Comparison of ENCODE assay signal across 24 cellular contexts in genomic region chr21:33645730-33646129, GRCh38.
"Had no signal": no experiment of that assay in that cellular context is flagged by ENCODE, and none has a peak within 500 bp of the region (broad histone marks: within the 10 kb centered on the region; RNA-seq: fewer than 3 reads in every experiment).

No MANE protein-coding gene starts in this region.

- H3K27ac Mint-ChIP-seq: activated B cell treated with CpG ODN at 0.5 μM for 24 hours; activated CD4-positive, alpha-beta memory T cell treated with anti-CD3 and anti-CD28 coated beads, Interleukin-2, amount 10 ng/mL, durations not matched to agents 7 days and 5 days; activated naive CD8-positive, alpha-beta T cell treated with anti-CD3 and anti-CD28 coated beads, Interleukin-2, amount 10 ng/mL, durations not matched to agents 7 days and 5 days; activated T-cell treated with anti-CD3 and anti-CD28 coated beads, Interleukin-2, amount 50 U/mL, for 24 hours; activated T-helper 2 cell treated with anti-CD3 and anti-CD28 coated beads, Interferon-gamma antibody, Interleukin-2, Interleukin-4, amounts not matched to agents 10 μg/mL and 5 μg/mL and 100 μg/mL, durations not matched to agents 14 hours and 24 hours and 36 hours; immature natural killer cell; memory B cell; naive thymus-derived CD8-positive, alpha-beta T cell; stimulated activated effector memory CD8-positive, alpha-beta T cell treated with anti-CD3 and anti-CD28 coated beads, Interleukin-12 subunit alpha, Interleukin-12 subunit beta, amount 100 ng/mL, for 72 hours had no signal

- H3K9me3 ChIP-seq: esophagus muscularis mucosa, heart right ventricle, neutrophil, sigmoid colon, stomach, testis, upper lobe of right lung had no signal

- H3K9me3 Mint-ChIP-seq: activated B cell treated with CpG ODN at 0.5 μM for 24 hours; activated CD4-positive, alpha-beta memory T cell treated with anti-CD3 and anti-CD28 coated beads, Interleukin-2, amount 10 ng/mL, durations not matched to agents 7 days and 5 days; activated naive CD8-positive, alpha-beta T cell treated with anti-CD3 and anti-CD28 coated beads, Interleukin-2, amount 10 ng/mL, durations not matched to agents 7 days and 5 days; activated T-cell treated with anti-CD3 and anti-CD28 coated beads, Interleukin-2, amount 50 U/mL, for 24 hours; activated T-helper 2 cell treated with anti-CD3 and anti-CD28 coated beads, Interferon-gamma antibody, Interleukin-2, Interleukin-4, amounts not matched to agents 10 μg/mL and 5 μg/mL and 100 μg/mL, durations not matched to agents 14 hours and 24 hours and 36 hours; brain; central memory CD8-positive, alpha-beta T cell; immature natural killer cell; memory B cell; naive thymus-derived CD8-positive, alpha-beta T cell; stimulated activated effector memory CD8-positive, alpha-beta T cell treated with anti-CD3 and anti-CD28 coated beads, Interleukin-12 subunit alpha, Interleukin-12 subunit beta, amount 100 ng/mL, for 72 hours had no signal

- H3K4me3 ChIP-seq: esophagus muscularis mucosa, heart right ventricle, sigmoid colon, stomach, testis, upper lobe of right lung had no signal

- DNase-seq: activated B cell treated with CpG ODN at 0.5 μM for 24 hours; activated CD4-positive, alpha-beta memory T cell treated with anti-CD3 and anti-CD28 coated beads, Interleukin-2, amount 10 ng/mL, durations not matched to agents 7 days and 5 days; activated CD4-positive, alpha-beta T cell treated with anti-CD3 and anti-CD28 coated beads for 48 hours; activated naive CD4-positive, alpha-beta T cell treated with Interleukin-2 at 50 U/mL for 16 hours; activated naive CD8-positive, alpha-beta T cell treated with anti-CD3 and anti-CD28 coated beads, Interleukin-2, amount 10 ng/mL, durations not matched to agents 7 days and 5 days; activated T-cell treated with anti-CD3 and anti-CD28 coated beads, Interleukin-2, amount 50 U/mL, for 24 hours; amygdala; heart right ventricle; immature natural killer cell; left ventricle myocardium superior; naive thymus-derived CD8-positive, alpha-beta T cell; sigmoid colon; stimulated activated CD4-positive, alpha-beta T cell treated with anti-CD3 and anti-CD28 coated beads, Interleukin-4, amount 100 ng/mL, for 24 hours; stomach; T-helper 9 cell; testis; upper lobe of right lung had no signal

- ATAC-seq: heart right ventricle; left ventricle myocardium superior; naive thymus-derived CD8-positive, alpha-beta T cell; stimulated activated effector memory CD8-positive, alpha-beta T cell treated with anti-CD3 and anti-CD28 coated beads, Interleukin-12 subunit alpha, Interleukin-12 subunit beta, amount 100 ng/mL, for 72 hours; upper lobe of right lung had no signal

- H3K27me3 ChIP-seq: esophagus muscularis mucosa, heart right ventricle, sigmoid colon, stomach, testis, upper lobe of right lung had no signal

- H3K36me3 Mint-ChIP-seq: activated naive CD8-positive, alpha-beta T cell treated with anti-CD3 and anti-CD28 coated beads, Interleukin-2, amount 10 ng/mL, durations not matched to agents 7 days and 5 days; immature natural killer cell; memory B cell; naive thymus-derived CD8-positive, alpha-beta T cell had no signal

- H3K4me3 Mint-ChIP-seq: activated B cell treated with CpG ODN at 0.5 μM for 24 hours; activated CD4-positive, alpha-beta memory T cell treated with anti-CD3 and anti-CD28 coated beads, Interleukin-2, amount 10 ng/mL, durations not matched to agents 7 days and 5 days; activated naive CD8-positive, alpha-beta T cell treated with anti-CD3 and anti-CD28 coated beads, Interleukin-2, amount 10 ng/mL, durations not matched to agents 7 days and 5 days; activated T-cell treated with anti-CD3 and anti-CD28 coated beads, Interleukin-2, amount 50 U/mL, for 24 hours; central memory CD8-positive, alpha-beta T cell; immature natural killer cell; memory B cell; naive thymus-derived CD8-positive, alpha-beta T cell; stimulated activated effector memory CD8-positive, alpha-beta T cell treated with anti-CD3 and anti-CD28 coated beads, Interleukin-12 subunit alpha, Interleukin-12 subunit beta, amount 100 ng/mL, for 72 hours had no signal

- H3K27ac ChIP-seq: neutrophil, testis had no signal

- H3K36me3 ChIP-seq: esophagus muscularis mucosa, neutrophil, sigmoid colon, stomach, upper lobe of right lung had no signal
